9 cellular contexts compared by ENCODE assay signal in genomic region chr11:101583180-101584128, GRCh38. TPM values are rescaled to one million over a fixed set of nuclear protein-coding genes. Genes with fewer than 3 reads are reported as not detected.
DNase-seq lines count a peak whose midpoint lies in the region; ATAC-seq and TF ChIP-seq lines count a peak whose summit lies in the region.
"Had no signal": no experiment of that assay in that cellular context is flagged by ENCODE, and none has a peak within 500 bp of the region (broad histone marks: within the 10 kb centered on the region; RNA-seq: fewer than 3 reads in every experiment).

TSS of gene TRPC6 (minus strand) at chr11:101584007. CDS start at chr11:101583503, 504 bp downstream.

- ATAC-seq in GM18861 (IDR thresholded peaks at IDR 0.05; ENCODE audit: unreplicated experiment) = no peak
- ATAC-seq in right lobe of liver = no peak
- ATAC-seq: PC-3 had no signal

- peak within 1 kb of the TSS; percentile 78 for H2AFZ ChIP-seq in osteoblast (ENCODE audit: low read length)

- WGBS in right lobe of liver (ENCODE audit: insufficient coverage, low coverage, low lambda C conversion rate, missing lambda C conversion rate) = 11% methylated on average over 18 of the region's 83 CpGs

- no peaks in the 10 kb centered on the region for H4K20me1 ChIP-seq in osteoblast (ENCODE audit: insufficient read depth, low read length)

- DNase-seq in AG08396 (ENCODE audit: low spot score) (peak; percentile 61), Peyer's patch (no peak), cardiac muscle cell (ENCODE audit: low read depth in 1 of 2, low spot score in 1 of 2) (peak; percentile 6 to 52), osteoblast (ENCODE audit: insufficient read length, low spot score, missing footprints) (peak; percentile 86), cerebellar cortex (ENCODE audit: low spot score) (no peak), right lobe of liver (no peak), SJCRH30 (no peak)
- DNase-seq: PC-3 had no signal

- H3K36me3 ChIP-seq in Peyer's patch = no peaks in the 10 kb centered on the region
- H3K36me3 ChIP-seq in cardiac muscle cell = no peaks in the 10 kb centered on the region
- H3K36me3 ChIP-seq in osteoblast (ENCODE audit: insufficient read depth, low read length) = no peaks in the 10 kb centered on the region
- no peaks in the 10 kb centered on the region for H3K36me3 ChIP-seq in right lobe of liver
- no peaks in the 10 kb centered on the region for H3K36me3 ChIP-seq in SJCRH30

- peak within 1 kb of the TSS; percentile 70 for H3K4me2 ChIP-seq in osteoblast (ENCODE audit: insufficient read depth, low read length)

- TF ChIP-seq POLR2A in Peyer's patch (IDR thresholded peaks at IDR 0.05) = no peak
- TF ChIP-seq POLR2A in right lobe of liver (IDR thresholded peaks at IDR 0.05) = no peak

- TF ChIP-seq CTCF in Peyer's patch (IDR thresholded peaks at IDR 0.05) (no peak), cardiac muscle cell (IDR thresholded peaks at IDR 0.05; ENCODE audit: low read depth, low read length) (no peak), osteoblast (IDR thresholded peaks at IDR 0.05; ENCODE audit: extremely low read depth, low read depth, low read length) (no peak), right lobe of liver (IDR thresholded peaks at IDR 0.05) (no peak)

- H3K9me3 ChIP-seq in Peyer's patch = no peaks in the 10 kb centered on the region
- H3K9me3 ChIP-seq in cardiac muscle cell (ENCODE audit: low read depth) = no peaks in the 10 kb centered on the region
- H3K9me3 ChIP-seq in osteoblast (ENCODE audit: low read depth, low read length) = no peaks in the 10 kb centered on the region
- no peaks in the 10 kb centered on the region for H3K9me3 ChIP-seq in right lobe of liver
- H3K9me3 ChIP-seq in SJCRH30 (replicated peaks) = no peaks in the 10 kb centered on the region

- no peaks in the 10 kb centered on the region for H3K79me2 ChIP-seq in osteoblast (ENCODE audit: insufficient read depth, low read length)

- no peaks in the 10 kb centered on the region for H3K27me3 ChIP-seq in Peyer's patch
- H3K27me3 ChIP-seq in cardiac muscle cell = peaks cover 57% of the 10 kb centered on the region
- peaks cover 35% of the 10 kb centered on the region for H3K27me3 ChIP-seq in osteoblast (ENCODE audit: insufficient read depth, low read length)
- H3K27me3 ChIP-seq in right lobe of liver = peaks cover 0 to 6% of the 10 kb centered on the region in 2 donors
- H3K27me3 ChIP-seq in SJCRH30 = no peaks in the 10 kb centered on the region

- H3K4me1 ChIP-seq in Peyer's patch (no peaks in the 10 kb centered on the region), cardiac muscle cell (ENCODE audit: low read depth) (no peaks in the 10 kb centered on the region), osteoblast (ENCODE audit: insufficient read depth, low read length) (no peaks in the 10 kb centered on the region), right lobe of liver (no peaks in the 10 kb centered on the region), SJCRH30 (no peaks in the 10 kb centered on the region)

- H3K27ac ChIP-seq in Peyer's patch = peak within 1 kb of the TSS; percentile 9 to 73 (median 40)
- no peak within 1 kb of the TSS for H3K27ac ChIP-seq in cardiac muscle cell
- H3K27ac ChIP-seq in osteoblast (ENCODE audit: low read depth, low read length) = no peak within 1 kb of the TSS
- no peak within 1 kb of the TSS for H3K27ac ChIP-seq in right lobe of liver
- H3K27ac ChIP-seq in SJCRH30 = no peak within 1 kb of the TSS

- H3K4me3 ChIP-seq in Peyer's patch (peak within 1 kb of the TSS; percentile 10 to 55 (median 36)), cardiac muscle cell (peak within 1 kb of the TSS; percentile 38), osteoblast (ENCODE audit: insufficient read depth, low read length) (peak within 1 kb of the TSS; percentile 62), right lobe of liver (peak within 1 kb of the TSS in 1 of 3 donors; percentile 16), SJCRH30 (no peak within 1 kb of the TSS)

- intact Hi-C loops in right lobe of liver (cut with DNase I) = no loop called here

RNA-seq across cellular contexts. Expression of gene TRPC6, which starts in this region (rescaled TPM):
- total RNA-seq in Peyer's patch (10 to 100 TPM in 1 of 4 donors, 1 to 10 TPM in 2, under 1 TPM in 1; 0.67 to 31.4 (median 1.4) TPM), cardiac muscle cell (0.07 TPM in 1 of 2 replicates, not detected in the other), osteoblast (under 0.01 and 0.36 TPM in 2 replicates), right lobe of liver (under 1 TPM in 2 of 6 experiments, not detected in 4; 0.05 to 0.29 TPM)
- not detected in 2 replicates for polyA plus RNA-seq in cardiac muscle cell
- not detected in 2 replicates for total RNA-seq in SJCRH30 (2014; rRNA removed; shearing (Covaris generic))
- total RNA-seq: PC-3 had no signal

Comparison
In these comparisons a context has a peak if more than half of its experiments do, and no peak if none do; other contexts are left out.
1. Peak in DNase-seq and H3K4me3 ChIP-seq in cardiac muscle cell; RNA of the gene not detected or under 1 TPM.
2. Peak in DNase-seq, H3K4me3 ChIP-seq and H3K4me2 ChIP-seq in osteoblast; RNA of the gene not detected or under 1 TPM.
3. H3K27ac ChIP-seq: peak in Peyer's patch (4 of 4); none in cardiac muscle cell (single experiment), osteoblast (single experiment), right lobe of liver (0 of 3) and SJCRH30 (single experiment).